Comparison of ENCODE assay signal across 1 cellular context in the genomic region with DNA sequence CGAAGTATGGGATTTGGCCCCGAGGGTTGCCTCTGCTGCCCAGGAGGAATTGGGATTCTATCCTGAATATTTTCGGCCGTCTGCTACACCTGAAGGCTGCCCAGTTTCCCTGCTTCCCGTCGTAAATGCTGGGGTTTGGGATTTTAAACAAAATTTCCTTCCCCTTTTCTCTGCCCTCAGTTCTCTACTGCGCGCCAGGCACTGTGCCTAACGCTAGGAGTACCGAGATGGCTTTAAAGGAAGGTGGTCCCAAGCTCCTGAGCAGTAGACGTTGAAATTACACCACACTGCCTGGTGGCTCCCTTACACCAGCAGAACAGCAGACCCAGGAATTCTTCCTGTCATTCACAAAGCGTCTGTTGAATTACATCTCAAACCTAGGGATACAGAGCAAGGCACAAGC.
TF ChIP-seq lines count a peak whose summit lies in the region.

No MANE protein-coding gene starts in this region.

TF ChIP-seq in H1, 55 proteins besides CTCF, POLR2A, EP300 and RAD21:
- TF ChIP-seq ASH2L (IDR thresholded peaks at IDR 0.05; ENCODE audit: low read length) = peak; percentile 40
- no peak for TF ChIP-seq CREB1 (IDR thresholded peaks at IDR 0.05)
- TF ChIP-seq SAP30 (IDR thresholded peaks at IDR 0.05; ENCODE audit: insufficient read depth, insufficient replicate concordance, low read length) = peak; percentile 92
